14 cellular contexts compared by ENCODE assay signal in genomic region chr20:36847710-36848040, GRCh38. TPM values are rescaled to one million over a fixed set of nuclear protein-coding genes. Genes with fewer than 3 reads are reported as not detected.
A peak's percentile ranks its signal among the peaks of the same experiment; 100 is the strongest.
DNase-seq lines count a peak whose midpoint lies in the region; ATAC-seq and TF ChIP-seq lines count a peak whose summit lies in the region.
"Had no signal": no experiment of that assay in that cellular context is flagged by ENCODE, and none has a peak within 500 bp of the region (broad histone marks: within the 10 kb centered on the region; RNA-seq: fewer than 3 reads in every experiment).

No MANE protein-coding gene starts in this region.

- H3K9me3 Mint-ChIP-seq in IgD-negative memory B cell = peaks cover 0 to 3% (median 0%) of the 10 kb centered on the region in 3 donors
- H3K9me3 Mint-ChIP-seq: immature natural killer cell had no signal

- H3K4me1 ChIP-seq in lung (ENCODE audit: control insufficient read depth in 2 of 2, insufficient read depth in 2 of 2, low read length in 2 of 2) = peaks cover 5 to 23% of the 10 kb centered on the region in 2 donors

- no peak overlapping the region for H3K4me3 Mint-ChIP-seq in IgD-negative memory B cell
- H3K4me3 Mint-ChIP-seq: immature natural killer cell had no signal

- no peaks in the 10 kb centered on the region for H3K27me3 Mint-ChIP-seq in IgD-negative memory B cell

- DNase-seq in caudate nucleus (lab: John Stamatoyannopoulos, UW) = no peak
- no peak for DNase-seq in lung (ENCODE audit: low spot score)
- no peak for DNase-seq in omental fat pad (ENCODE audit: low spot score)
- DNase-seq in GM19238 (ENCODE audit: insufficient read length, low spot score) = no peak
- DNase-seq in stimulated activated CD4-positive, alpha-beta T cell treated with anti-CD3 and anti-CD28 coated beads, Interleukin-2, amount 100 ng/mL, for 24 hours = no peak
- DNase-seq in NCI-H345 (lab: John Stamatoyannopoulos, UW) = no peak
- DNase-seq: activated CD4-positive, alpha-beta T cell treated with anti-CD3 and anti-CD28 coated beads for 48 hours; activated naive CD4-positive, alpha-beta T cell; DMS79 treated with DMSO at 0.1 percent for 48 hours; immature natural killer cell; Kasumi-1 had no signal

- no peaks in the 10 kb centered on the region for H3K36me3 ChIP-seq in lung (ENCODE audit: control insufficient read depth in 2 of 2, insufficient read depth in 2 of 2, low read length in 2 of 2)

- ATAC-seq in lung (ENCODE audit: insufficient read depth, low FRiP score) (no peak), omental fat pad (ENCODE audit: low FRiP score) (no peak)

- no peaks in the 10 kb centered on the region for H3K9me3 ChIP-seq in lung (ENCODE audit: control insufficient read depth in 2 of 2, insufficient read depth in 1 of 2, low read length in 1 of 2)

- TF ChIP-seq CTCF in lung (IDR thresholded peaks at IDR 0.05; ENCODE audit: control extremely low read depth, extremely low read depth) = no peak
- no peak for TF ChIP-seq CTCF in omental fat pad (IDR thresholded peaks at IDR 0.05)

- peak overlapping the region; percentile 23 to 97 (median 97) for H3K27ac Mint-ChIP-seq in IgD-negative memory B cell
- H3K27ac Mint-ChIP-seq: immature natural killer cell had no signal

- H3K27me3 ChIP-seq in lung (ENCODE audit: control insufficient read depth, insufficient read depth) = no peaks in the 10 kb centered on the region

- peaks cover 54 to 64% (median 60%) of the 10 kb centered on the region in 3 donors for H3K4me1 Mint-ChIP-seq in IgD-negative memory B cell

- 86 to 88% methylated on average over 1 of the region's 1 CpG for WGBS in lung, 2 donors

- H3K36me3 Mint-ChIP-seq in IgD-negative memory B cell = peaks cover 3% of the 10 kb centered on the region
- H3K36me3 Mint-ChIP-seq: immature natural killer cell had no signal

- H3K27ac ChIP-seq in caudate nucleus (ENCODE audit: low read depth, low read length) (peak overlapping the region; percentile 95), lung (ENCODE audit: low read depth in 1 of 2, low read length in 1 of 2) (peak overlapping the region; percentile 48 to 94), temporal lobe (ENCODE audit: low read depth, low read length) (peak overlapping the region; percentile 97)

- no peak overlapping the region for H3K4me3 ChIP-seq in lung

RNA-seq across cellular contexts. Expression of gene TLDC2, which starts 28.3 kb away (rescaled TPM):
- not detected for polyA plus RNA-seq in IgD-negative memory B cell
- under 1 TPM; 0.23 to 0.67 TPM for total RNA-seq in lung
- polyA plus RNA-seq in lung = under 1 TPM; 0.07 to 0.12 TPM
- not detected for total RNA-seq in temporal lobe
- under 1 TPM in 1 of 4 donors, not detected in 3; 0.63 TPM for total RNA-seq in omental fat pad
- total RNA-seq: pulmonary artery endothelial cell had no signal
